In the genomic region with DNA sequence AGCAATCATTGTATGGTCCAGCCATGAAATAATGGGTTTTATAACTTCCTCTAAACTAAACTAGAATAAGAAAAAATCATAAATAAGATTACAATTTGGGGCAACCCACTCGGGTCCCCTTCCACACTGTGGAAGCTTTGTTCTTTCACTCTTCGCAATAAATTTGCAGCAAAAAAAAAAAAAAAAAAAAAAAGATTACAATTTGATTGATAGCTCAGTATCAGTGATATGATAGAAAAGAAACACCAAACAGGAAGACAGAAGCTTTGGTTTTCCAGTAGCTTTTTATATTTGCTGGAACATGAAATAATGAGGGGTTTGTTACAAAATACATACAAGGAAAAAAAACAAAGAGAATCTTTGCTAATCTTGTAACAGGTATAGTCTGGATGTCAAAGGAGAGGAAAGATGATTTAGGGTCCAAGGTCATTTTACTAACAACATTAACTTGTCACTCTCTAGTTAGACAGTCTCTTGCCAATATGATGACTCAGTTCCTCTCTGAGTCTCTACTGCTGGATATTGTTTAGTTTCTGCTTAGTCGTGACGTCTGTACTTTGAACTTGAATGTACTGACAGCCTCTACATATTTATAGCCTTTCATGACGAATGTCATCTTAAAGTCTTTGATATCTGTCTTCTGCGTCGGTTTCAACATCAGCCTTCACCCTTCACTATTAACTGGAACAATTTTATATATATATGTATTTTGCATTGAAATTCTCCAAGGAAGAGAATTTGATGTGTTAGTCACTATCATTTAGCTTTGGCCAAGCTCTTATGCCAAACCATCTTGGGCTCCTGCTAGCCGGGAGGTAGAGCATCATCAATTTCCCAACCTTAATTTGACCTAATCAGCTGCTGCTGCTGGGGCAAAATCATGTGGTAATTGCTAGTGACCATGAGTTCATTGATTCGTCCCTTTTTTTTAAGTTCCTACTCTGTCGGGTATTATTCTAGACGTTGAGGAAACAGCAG, we compare ENCODE assay signal across 1 cellular context.
TF ChIP-seq lines count a peak whose summit lies in the region.

No MANE protein-coding gene starts in this region.

TF ChIP-seq in HepG2, 621 proteins besides CTCF, POLR2A, EP300 and RAD21 (continued from another document and continues in another):
- TF ChIP-seq, protein P1, sequence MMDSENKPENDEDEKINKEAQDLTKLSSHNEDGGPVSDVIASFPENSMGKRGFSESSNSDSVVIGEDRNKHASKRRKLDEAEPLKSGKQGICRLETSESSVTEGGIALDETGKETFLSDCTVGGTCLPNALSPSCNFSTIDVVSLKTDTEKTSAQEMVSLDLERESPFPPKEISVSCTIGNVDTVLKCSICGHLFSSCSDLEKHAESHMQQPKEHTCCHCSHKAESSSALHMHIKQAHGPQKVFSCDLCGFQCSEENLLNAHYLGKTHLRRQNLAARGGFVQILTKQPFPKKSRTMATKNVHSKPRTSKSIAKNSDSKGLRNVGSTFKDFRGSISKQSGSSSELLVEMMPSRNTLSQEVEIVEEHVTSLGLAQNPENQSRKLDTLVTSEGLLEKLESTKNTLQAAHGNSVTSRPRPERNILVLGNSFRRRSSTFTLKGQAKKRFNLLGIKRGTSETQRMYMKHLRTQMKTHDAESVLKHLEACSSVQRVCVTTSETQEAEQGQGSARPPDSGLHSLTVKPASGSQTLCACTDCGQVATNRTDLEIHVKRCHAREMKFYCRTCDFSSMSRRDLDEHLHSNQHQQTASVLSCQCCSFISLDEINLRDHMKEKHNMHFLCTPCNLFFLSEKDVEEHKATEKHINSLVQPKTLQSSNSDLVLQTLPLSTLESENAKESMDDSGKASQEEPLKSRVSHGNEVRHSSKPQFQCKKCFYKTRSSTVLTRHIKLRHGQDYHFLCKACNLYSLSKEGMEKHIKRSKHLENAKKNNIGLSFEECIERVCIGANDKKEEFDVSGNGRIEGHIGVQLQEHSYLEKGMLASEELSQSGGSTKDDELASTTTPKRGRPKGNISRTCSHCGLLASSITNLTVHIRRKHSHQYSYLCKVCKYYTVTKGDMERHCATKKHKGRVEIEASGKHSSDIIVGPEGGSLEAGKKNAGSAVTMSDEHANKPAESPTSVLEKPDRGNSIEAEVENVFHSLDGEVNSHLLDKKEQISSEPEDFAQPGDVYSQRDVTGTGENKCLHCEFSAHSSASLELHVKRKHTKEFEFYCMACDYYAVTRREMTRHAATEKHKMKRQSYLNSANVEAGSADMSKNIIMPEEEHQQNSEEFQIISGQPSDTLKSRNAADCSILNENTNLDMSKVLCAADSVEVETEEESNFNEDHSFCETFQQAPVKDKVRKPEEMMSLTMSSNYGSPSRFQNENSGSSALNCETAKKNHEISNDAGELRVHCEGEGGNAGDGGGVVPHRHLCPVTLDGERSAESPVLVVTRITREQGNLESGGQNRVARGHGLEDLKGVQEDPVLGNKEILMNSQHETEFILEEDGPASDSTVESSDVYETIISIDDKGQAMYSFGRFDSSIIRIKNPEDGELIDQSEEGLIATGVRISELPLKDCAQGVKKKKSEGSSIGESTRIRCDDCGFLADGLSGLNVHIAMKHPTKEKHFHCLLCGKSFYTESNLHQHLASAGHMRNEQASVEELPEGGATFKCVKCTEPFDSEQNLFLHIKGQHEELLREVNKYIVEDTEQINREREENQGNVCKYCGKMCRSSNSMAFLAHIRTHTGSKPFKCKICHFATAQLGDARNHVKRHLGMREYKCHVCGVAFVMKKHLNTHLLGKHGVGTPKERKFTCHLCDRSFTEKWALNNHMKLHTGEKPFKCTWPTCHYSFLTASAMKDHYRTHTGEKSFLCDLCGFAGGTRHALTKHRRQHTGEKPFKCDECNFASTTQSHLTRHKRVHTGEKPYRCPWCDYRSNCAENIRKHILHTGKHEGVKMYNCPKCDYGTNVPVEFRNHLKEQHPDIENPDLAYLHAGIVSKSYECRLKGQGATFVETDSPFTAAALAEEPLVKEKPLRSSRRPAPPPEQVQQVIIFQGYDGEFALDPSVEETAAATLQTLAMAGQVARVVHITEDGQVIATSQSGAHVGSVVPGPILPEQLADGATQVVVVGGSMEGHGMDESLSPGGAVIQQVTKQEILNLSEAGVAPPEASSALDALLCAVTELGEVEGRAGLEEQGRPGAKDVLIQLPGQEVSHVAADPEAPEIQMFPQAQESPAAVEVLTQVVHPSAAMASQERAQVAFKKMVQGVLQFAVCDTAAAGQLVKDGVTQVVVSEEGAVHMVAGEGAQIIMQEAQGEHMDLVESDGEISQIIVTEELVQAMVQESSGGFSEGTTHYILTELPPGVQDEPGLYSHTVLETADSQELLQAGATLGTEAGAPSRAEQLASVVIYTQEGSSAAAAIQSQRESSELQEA (CRISPR knock-in tag; IDR thresholded peaks at IDR 0.05; ENCODE audit: not compliant biosample characterization): no peak
- TF ChIP-seq ISL2 (CRISPR knock-in tag; IDR thresholded peaks at IDR 0.05) (peak; percentile 59; the same call in 1 of the 2 replicates), MAFG (CRISPR knock-in tag; IDR thresholded peaks at IDR 0.05) (0 out of 2 replicates have a peak, but pooled peaks have one; percentile 50), POGZ (CRISPR knock-in tag; IDR thresholded peaks at IDR 0.05) (peak; percentile 38; the same call in 1 of the 2 replicates), RCOR2 (CRISPR knock-in tag; IDR thresholded peaks at IDR 0.05) (peak; percentile 90), ELF4 (CRISPR knock-in tag; IDR thresholded peaks at IDR 0.05; ENCODE audit: borderline replicate concordance) (no peak), GTF2F1 (IDR thresholded peaks at IDR 0.05; ENCODE audit: low read length) (no peak), TCF7 (IDR thresholded peaks at IDR 0.05; ENCODE audit: low read depth) (peak; percentile 68; the same call in 1 of the 2 replicates), SMAD3 (CRISPR knock-in tag; IDR thresholded peaks at IDR 0.05) (peak; percentile 86), EEA1 (CRISPR knock-in tag; IDR thresholded peaks at IDR 0.05; ENCODE audit: borderline replicate concordance) (no peak), GFI1 (CRISPR knock-in tag; IDR thresholded peaks at IDR 0.05; ENCODE audit: borderline replicate concordance) (0 out of 2 replicates have a peak, but pooled peaks have one; percentile 27), MAF1 (CRISPR knock-in tag; IDR thresholded peaks at IDR 0.05; ENCODE audit: borderline replicate concordance) (no peak), ZMAT3 (CRISPR knock-in tag; conservative IDR thresholded peaks at IDR 0.05) (no peak), THYN1 (CRISPR knock-in tag; IDR thresholded peaks at IDR 0.05; ENCODE audit: borderline replicate concordance, low read depth) (no peak), CBX5 (CRISPR knock-in tag; IDR thresholded peaks at IDR 0.05; ENCODE audit: borderline replicate concordance) (no peak), DPF2 (CRISPR knock-in tag; IDR thresholded peaks at IDR 0.05; ENCODE audit: borderline replicate concordance, low read depth) (peak; percentile 57; the same call in 1 of the 2 replicates), ZNF850 (CRISPR knock-in tag; conservative IDR thresholded peaks at IDR 0.05) (no peak), YEATS4 (CRISPR knock-in tag; IDR thresholded peaks at IDR 0.05; ENCODE audit: borderline replicate concordance) (no peak), NFIC (IDR thresholded peaks at IDR 0.05; ENCODE audit: low read length) (peak; percentile 66; the same call in 1 of the 2 replicates), ATF7 (IDR thresholded peaks at IDR 0.05) (no peak), ATF7 (CRISPR knock-in tag; IDR thresholded peaks at IDR 0.05) (no peak), ZBTB3 (CRISPR knock-in tag; IDR thresholded peaks at IDR 0.05; ENCODE audit: borderline replicate concordance, low read depth) (peak; percentile 70; the same call in 1 of the 2 replicates), KLF16 (CRISPR knock-in tag; IDR thresholded peaks at IDR 0.05) (peak in 1 of 2 experiments; percentile 62; a peak in 1 of 4 replicates), HNF4G (IDR thresholded peaks at IDR 0.05; ENCODE audit: borderline replicate concordance, low read depth, low read length) (peak; percentile 45; the same call in 1 of the 2 replicates), HNF4G (CRISPR knock-in tag; IDR thresholded peaks at IDR 0.05; ENCODE audit: borderline replicate concordance, low read depth) (peak; percentile 72; the same call in 1 of the 2 replicates), ASH2L (IDR thresholded peaks at IDR 0.05; ENCODE audit: insufficient read length, low read depth, low read length) (peak; percentile 37), RFXANK (CRISPR knock-in tag; IDR thresholded peaks at IDR 0.05) (0 out of 2 replicates have a peak, but pooled peaks have one; percentile 44), FOSL2 (CRISPR knock-in tag; IDR thresholded peaks at IDR 0.05) (peak; percentile 92), HMGA1 (CRISPR knock-in tag; conservative IDR thresholded peaks at IDR 0.05) (no peak), RBAK (CRISPR knock-in tag; IDR thresholded peaks at IDR 0.05) (no peak), ZNF335 (CRISPR knock-in tag; IDR thresholded peaks at IDR 0.05) (no peak), KDM5B (CRISPR knock-in tag; IDR thresholded peaks at IDR 0.05; ENCODE audit: borderline replicate concordance) (no peak), SP5 (CRISPR knock-in tag; IDR thresholded peaks at IDR 0.05; ENCODE audit: borderline replicate concordance, low read depth) (peak; percentile 63; the same call in 1 of the 2 replicates), KDM6A (CRISPR knock-in tag; IDR thresholded peaks at IDR 0.05; ENCODE audit: low read depth) (peak; percentile 53; the same call in 1 of the 2 replicates), FOXO1 (CRISPR knock-in tag; IDR thresholded peaks at IDR 0.05) (peak; percentile 65; the same call in 1 of the 2 replicates), ZNF629 (CRISPR knock-in tag; conservative IDR thresholded peaks at IDR 0.05) (no peak), ZBTB21 (CRISPR knock-in tag; IDR thresholded peaks at IDR 0.05) (peak; percentile 87), MYNN (CRISPR knock-in tag; IDR thresholded peaks at IDR 0.05; ENCODE audit: low read depth) (no peak), ZKSCAN1 (IDR thresholded peaks at IDR 0.05; ENCODE audit: low read length) (no peak), STAT5B (CRISPR knock-in tag; IDR thresholded peaks at IDR 0.05) (no peak), JUNB (CRISPR knock-in tag; IDR thresholded peaks at IDR 0.05; ENCODE audit: borderline replicate concordance) (peak; percentile 74; the same call in 1 of the 2 replicates)
- TF ChIP-seq, protein P2, sequence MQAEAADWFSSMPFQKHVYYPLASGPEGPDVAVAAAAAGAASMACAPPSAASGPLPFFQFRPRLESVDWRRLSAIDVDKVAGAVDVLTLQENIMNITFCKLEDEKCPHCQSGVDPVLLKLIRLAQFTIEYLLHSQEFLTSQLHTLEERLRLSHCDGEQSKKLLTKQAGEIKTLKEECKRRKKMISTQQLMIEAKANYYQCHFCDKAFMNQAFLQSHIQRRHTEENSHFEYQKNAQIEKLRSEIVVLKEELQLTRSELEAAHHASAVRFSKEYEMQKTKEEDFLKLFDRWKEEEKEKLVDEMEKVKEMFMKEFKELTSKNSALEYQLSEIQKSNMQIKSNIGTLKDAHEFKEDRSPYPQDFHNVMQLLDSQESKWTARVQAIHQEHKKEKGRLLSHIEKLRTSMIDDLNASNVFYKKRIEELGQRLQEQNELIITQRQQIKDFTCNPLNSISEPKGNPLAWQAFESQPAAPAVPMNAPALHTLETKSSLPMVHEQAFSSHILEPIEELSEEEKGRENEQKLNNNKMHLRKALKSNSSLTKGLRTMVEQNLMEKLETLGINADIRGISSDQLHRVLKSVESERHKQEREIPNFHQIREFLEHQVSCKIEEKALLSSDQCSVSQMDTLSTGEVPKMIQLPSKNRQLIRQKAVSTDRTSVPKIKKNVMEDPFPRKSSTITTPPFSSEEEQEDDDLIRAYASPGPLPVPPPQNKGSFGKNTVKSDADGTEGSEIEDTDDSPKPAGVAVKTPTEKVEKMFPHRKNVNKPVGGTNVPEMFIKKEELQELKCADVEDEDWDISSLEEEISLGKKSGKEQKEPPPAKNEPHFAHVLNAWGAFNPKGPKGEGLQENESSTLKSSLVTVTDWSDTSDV (CRISPR knock-in tag; IDR thresholded peaks at IDR 0.05): no peak
- TF ChIP-seq, protein P3, sequence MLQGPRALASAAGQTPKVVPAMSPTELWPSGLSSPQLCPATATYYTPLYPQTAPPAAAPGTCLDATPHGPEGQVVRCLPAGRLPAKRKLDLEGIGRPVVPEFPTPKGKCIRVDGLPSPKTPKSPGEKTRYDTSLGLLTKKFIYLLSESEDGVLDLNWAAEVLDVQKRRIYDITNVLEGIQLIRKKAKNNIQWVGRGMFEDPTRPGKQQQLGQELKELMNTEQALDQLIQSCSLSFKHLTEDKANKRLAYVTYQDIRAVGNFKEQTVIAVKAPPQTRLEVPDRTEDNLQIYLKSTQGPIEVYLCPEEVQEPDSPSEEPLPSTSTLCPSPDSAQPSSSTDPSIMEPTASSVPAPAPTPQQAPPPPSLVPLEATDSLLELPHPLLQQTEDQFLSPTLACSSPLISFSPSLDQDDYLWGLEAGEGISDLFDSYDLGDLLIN (CRISPR knock-in tag; IDR thresholded peaks at IDR 0.05; ENCODE audit: borderline replicate concordance): no peak
- TF ChIP-seq, protein P4, sequence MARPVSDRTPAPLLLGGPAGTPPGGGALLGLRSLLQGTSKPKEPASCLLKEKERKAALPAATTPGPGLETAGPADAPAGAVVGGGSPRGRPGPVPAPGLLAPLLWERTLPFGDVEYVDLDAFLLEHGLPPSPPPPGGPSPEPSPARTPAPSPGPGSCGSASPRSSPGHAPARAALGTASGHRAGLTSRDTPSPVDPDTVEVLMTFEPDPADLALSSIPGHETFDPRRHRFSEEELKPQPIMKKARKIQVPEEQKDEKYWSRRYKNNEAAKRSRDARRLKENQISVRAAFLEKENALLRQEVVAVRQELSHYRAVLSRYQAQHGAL (CRISPR knock-in tag; IDR thresholded peaks at IDR 0.05; ENCODE audit: not compliant biosample characterization): no peak
- TF ChIP-seq, protein P5, sequence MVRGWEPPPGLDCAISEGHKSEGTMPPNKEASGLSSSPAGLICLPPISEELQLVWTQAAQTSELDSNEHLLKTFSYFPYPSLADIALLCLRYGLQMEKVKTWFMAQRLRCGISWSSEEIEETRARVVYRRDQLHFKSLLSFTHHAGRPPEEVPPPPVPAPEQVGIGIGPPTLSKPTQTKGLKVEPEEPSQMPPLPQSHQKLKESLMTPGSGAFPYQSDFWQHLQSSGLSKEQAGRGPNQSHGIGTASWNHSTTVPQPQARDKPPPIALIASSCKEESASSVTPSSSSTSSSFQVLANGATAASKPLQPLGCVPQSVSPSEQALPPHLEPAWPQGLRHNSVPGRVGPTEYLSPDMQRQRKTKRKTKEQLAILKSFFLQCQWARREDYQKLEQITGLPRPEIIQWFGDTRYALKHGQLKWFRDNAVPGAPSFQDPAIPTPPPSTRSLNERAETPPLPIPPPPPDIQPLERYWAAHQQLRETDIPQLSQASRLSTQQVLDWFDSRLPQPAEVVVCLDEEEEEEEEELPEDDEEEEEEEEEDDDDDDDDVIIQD (CRISPR knock-in tag; IDR thresholded peaks at IDR 0.05; ENCODE audit: low read depth): peak; percentile 91
- TF ChIP-seq, protein P6, sequence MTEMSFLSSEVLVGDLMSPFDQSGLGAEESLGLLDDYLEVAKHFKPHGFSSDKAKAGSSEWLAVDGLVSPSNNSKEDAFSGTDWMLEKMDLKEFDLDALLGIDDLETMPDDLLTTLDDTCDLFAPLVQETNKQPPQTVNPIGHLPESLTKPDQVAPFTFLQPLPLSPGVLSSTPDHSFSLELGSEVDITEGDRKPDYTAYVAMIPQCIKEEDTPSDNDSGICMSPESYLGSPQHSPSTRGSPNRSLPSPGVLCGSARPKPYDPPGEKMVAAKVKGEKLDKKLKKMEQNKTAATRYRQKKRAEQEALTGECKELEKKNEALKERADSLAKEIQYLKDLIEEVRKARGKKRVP (CRISPR knock-in tag; IDR thresholded peaks at IDR 0.05): peak in 1 of 2 experiments; percentile 66; a peak in 2 of 4 replicates
